Comparison of ENCODE assay signal across 8 cellular contexts in genomic region chr10:31603245-31604087, GRCh38.
A peak's percentile ranks its signal among the peaks of the same experiment; 100 is the strongest.
DNase-seq lines count a peak whose midpoint lies in the region; ATAC-seq and TF ChIP-seq lines count a peak whose summit lies in the region.

No MANE protein-coding gene starts in this region.

- peak overlapping the region; percentile 83 for H2AFZ ChIP-seq in OCI-LY3 (ENCODE audit: low read depth, low read length)

- H3K4me3 ChIP-seq in OCI-LY3 (ENCODE audit: low read length) (peak overlapping the region; percentile 80), esophagus squamous epithelium (peak overlapping the region; percentile 35 to 67 (median 62)), muscle layer of duodenum (ENCODE audit: low read depth in 1 of 2, low read length in 2 of 2) (peak overlapping the region; percentile 61 to 71)

- peak; percentile 90 for DNase-seq in COR-L47 (lab: John Stamatoyannopoulos, UW)
- DNase-seq in HUDEP-2 (lab: John Stamatoyannopoulos, UW; ENCODE audit: unreplicated experiment in 76 of 76), result peak in 68 of 76 experiments; percentile 5 to 88 (median 72)
- peak; percentile 48 for DNase-seq in activated T-helper 1 cell treated with Interleukin-2 at 50 U/mL for 16 hours (ENCODE audit: low read depth)
- peak; percentile 36 for DNase-seq in esophagus squamous epithelium (lab: John Stamatoyannopoulos, UW)
- peak; percentile 26 to 32 for DNase-seq in stimulated activated CD8-positive, alpha-beta memory T cell treated with anti-CD3 and anti-CD28 coated beads, Interleukin-7, amount 100 ng/mL, for 1 hour (ENCODE audit: low read depth in 2 of 2)

- H3K36me3 ChIP-seq in OCI-LY3 (replicated peaks; ENCODE audit: low read depth, low read length), result no peaks in the 10 kb centered on the region
- H3K36me3 ChIP-seq in esophagus squamous epithelium, result no peaks in the 10 kb centered on the region
- H3K36me3 ChIP-seq in muscle layer of duodenum (ENCODE audit: control insufficient read depth in 1 of 2, insufficient read depth in 2 of 2, low read length in 2 of 2), result no peaks in the 10 kb centered on the region

- H3K9me3 ChIP-seq in OCI-LY3 (ENCODE audit: insufficient read depth, low read length) (no peaks in the 10 kb centered on the region), esophagus squamous epithelium (no peaks in the 10 kb centered on the region), muscle layer of duodenum (ENCODE audit: control insufficient read depth in 1 of 2, low read length in 2 of 2) (no peaks in the 10 kb centered on the region)

- H3K79me2 ChIP-seq in OCI-LY3 (ENCODE audit: low read length), result no peaks in the 10 kb centered on the region

- H3K9ac ChIP-seq in OCI-LY3 (ENCODE audit: low read length), result peak overlapping the region; percentile 72

- H4K20me1 ChIP-seq in OCI-LY3 (ENCODE audit: insufficient read depth, low read length), result no peaks in the 10 kb centered on the region

- intact Hi-C loops in esophagus squamous epithelium (cut with DNase I), result no loop called here

- peak in 2 of 4 donors; percentile 65 to 71 for TF ChIP-seq POLR2A in esophagus squamous epithelium (IDR thresholded peaks at IDR 0.05)

- peak; percentile 99 for ATAC-seq in GM21423 (IDR thresholded peaks at IDR 0.05; ENCODE audit: unreplicated experiment)

- 12 to 55% methylated on average over 6 to 14 of the region's 67 CpGs for WGBS in esophagus squamous epithelium, 2 donors

- H3K4me2 ChIP-seq in OCI-LY3 (ENCODE audit: low read length), result peak overlapping the region; percentile 80

- TF ChIP-seq CTCF in OCI-LY3 (IDR thresholded peaks at IDR 0.05; ENCODE audit: low read depth, low read length), result no peak
- peak in 1 of 6 experiments; percentile 11 for TF ChIP-seq CTCF in esophagus squamous epithelium (IDR thresholded peaks at IDR 0.05)

- H3K27me3 ChIP-seq in OCI-LY3 (ENCODE audit: low read depth, low read length) (no peaks in the 10 kb centered on the region), esophagus squamous epithelium (peaks cover 0 to 8% (median 0%) of the 10 kb centered on the region in 4 donors), muscle layer of duodenum (ENCODE audit: low read depth, low read length) (no peaks in the 10 kb centered on the region)

- peaks cover 9% of the 10 kb centered on the region for H3K4me1 ChIP-seq in OCI-LY3 (ENCODE audit: low read length)
- H3K4me1 ChIP-seq in esophagus squamous epithelium, result peaks cover 5 to 34% (median 12%) of the 10 kb centered on the region in 3 donors
- H3K4me1 ChIP-seq in muscle layer of duodenum (ENCODE audit: control insufficient read depth in 1 of 2, insufficient read depth in 2 of 2, low read length in 2 of 2), result peaks cover 0 to 24% of the 10 kb centered on the region in 2 donors

- no peak overlapping the region for H3K27ac ChIP-seq in OCI-LY3 (ENCODE audit: low read length)
- peak overlapping the region; percentile 70 to 85 (median 84) for H3K27ac ChIP-seq in esophagus squamous epithelium
- peak overlapping the region; percentile 86 for H3K27ac ChIP-seq in muscle layer of duodenum (ENCODE audit: low read length)

Comparison
In these comparisons a context has a peak if more than half of its experiments do, and no peak if none do; other contexts are left out.
1. DNase-seq: peak in every context shown above with its lines; median percentile 90 in COR-L47; 72 in HUDEP-2; 48 in activated T-helper 1 cell treated with Interleukin-2 at 50 U/mL for 16 hours; 36 in esophagus squamous epithelium; 29 in stimulated activated CD8-positive, alpha-beta memory T cell treated with anti-CD3 and anti-CD28 coated beads, Interleukin-7, amount 100 ng/mL, for 1 hour.